Comparison of ENCODE assay signal across 8 cellular contexts in the genomic region with DNA sequence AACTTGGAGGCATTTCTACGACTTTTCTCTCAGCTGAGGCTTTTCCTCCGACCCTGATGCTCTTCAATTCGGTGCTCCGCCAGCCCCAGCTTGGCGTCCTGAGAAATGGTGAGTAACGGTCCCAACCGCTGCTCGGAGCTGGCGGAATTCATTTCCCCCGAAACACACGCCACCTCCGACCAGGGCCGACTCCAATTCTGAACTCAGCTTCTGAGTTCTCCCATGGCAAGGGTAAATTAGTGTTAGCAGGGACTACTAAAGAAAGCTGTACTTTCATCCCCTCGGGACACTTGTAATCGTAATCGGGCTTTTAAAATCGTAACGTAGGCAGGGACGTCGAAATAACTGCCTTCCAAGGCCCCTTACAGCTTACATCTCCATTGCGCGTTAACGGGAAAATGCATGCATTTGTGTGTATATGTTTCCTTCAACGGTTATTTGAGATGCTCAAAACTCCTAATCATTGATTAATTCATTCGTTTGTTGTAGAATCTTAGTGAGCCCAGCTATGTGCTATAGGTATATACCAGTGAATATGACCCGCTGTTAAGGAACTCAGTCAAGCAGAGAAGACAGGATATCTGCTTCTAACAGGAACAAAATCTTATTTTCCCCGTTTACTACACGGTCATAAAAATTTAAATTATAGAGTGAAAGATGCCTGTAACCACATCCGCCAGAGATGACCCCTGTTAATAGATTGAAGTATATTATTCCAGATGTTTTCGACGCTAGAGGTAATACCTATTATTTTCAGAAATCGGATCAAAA. TPM values are rescaled to one million over a fixed set of nuclear protein-coding genes. Genes with fewer than 3 reads are reported as not detected.
A peak's percentile ranks its signal among the peaks of the same experiment; 100 is the strongest.
DNase-seq lines count a peak whose midpoint lies in the region; ATAC-seq, FAIRE-seq and TF ChIP-seq lines count a peak whose summit lies in the region.

No MANE protein-coding gene starts in this region.

- peak overlapping the region; percentile 96 for H2AFZ ChIP-seq in keratinocyte (ENCODE audit: control insufficient read depth, low read length)

- H3K27me3 ChIP-seq in BLaER1 (no peaks in the 10 kb centered on the region), keratinocyte (ENCODE audit: control insufficient read depth, extremely low read depth, insufficient read depth, low read length) (no peaks in the 10 kb centered on the region), tibial artery (no peaks in the 10 kb centered on the region)

- no peaks in the 10 kb centered on the region for H3K9me1 ChIP-seq in keratinocyte (ENCODE audit: control insufficient read depth, extremely low read depth, insufficient read depth, low read length)

- H3K9me3 ChIP-seq in BLaER1 (no peaks in the 10 kb centered on the region), keratinocyte (ENCODE audit: control insufficient read depth, low read depth, low read length) (no peaks in the 10 kb centered on the region), tibial artery (no peaks in the 10 kb centered on the region)

- H3K27ac Mint-ChIP-seq in activated CD4-positive, alpha-beta memory T cell treated with anti-CD3 and anti-CD28 coated beads, Interleukin-2, amount 10 ng/mL, durations not matched to agents 7 days and 5 days: peak overlapping the region; percentile 85

- H3K4me1 ChIP-seq in BLaER1 (peaks cover 77% of the 10 kb centered on the region), keratinocyte (ENCODE audit: control insufficient read depth, extremely low read depth, insufficient read depth, low read length) (peaks cover 24% of the 10 kb centered on the region), tibial artery (peaks cover 0 to 21% (median 12%) of the 10 kb centered on the region in 4 donors)

- H3K4me1 Mint-ChIP-seq in activated CD4-positive, alpha-beta memory T cell treated with anti-CD3 and anti-CD28 coated beads, Interleukin-2, amount 10 ng/mL, durations not matched to agents 7 days and 5 days: peaks cover 64% of the 10 kb centered on the region

- POLR2A ChIA-PET in activated CD4-positive, alpha-beta memory T cell treated with anti-CD3 and anti-CD28 coated beads, Interleukin-2, amount 10 ng/mL, durations not matched to agents 7 days and 5 days (lab: Charles Lee): interaction anchor here (0.7 to 4.0 kb wide), 47 partner anchors 9 to 756 kb away, joined by 3 to 43 read pairs (median 4); a partner anchor contains a TSS

- H3K27me3 Mint-ChIP-seq in activated CD4-positive, alpha-beta memory T cell treated with anti-CD3 and anti-CD28 coated beads, Interleukin-2, amount 10 ng/mL, durations not matched to agents 7 days and 5 days: no peaks in the 10 kb centered on the region

- H3K79me2 ChIP-seq in keratinocyte (ENCODE audit: control insufficient read depth, insufficient read depth, low read length): peaks cover 73% of the 10 kb centered on the region

- CTCF ChIA-PET in activated CD4-positive, alpha-beta memory T cell treated with anti-CD3 and anti-CD28 coated beads, Interleukin-2, amount 10 ng/mL, durations not matched to agents 7 days and 5 days (lab: Charles Lee): interaction anchor here (0.6 to 4.0 kb wide), 69 partner anchors 9 to 756 kb away, joined by 3 to 49 read pairs (median 4); a partner anchor contains a TSS

- peak; percentile 26 for FAIRE-seq in keratinocyte (lab: Jason Lieb, UNC)

- no peaks in the 10 kb centered on the region for H3K9me3 Mint-ChIP-seq in activated CD4-positive, alpha-beta memory T cell treated with anti-CD3 and anti-CD28 coated beads, Interleukin-2, amount 10 ng/mL, durations not matched to agents 7 days and 5 days

- H4K20me1 ChIP-seq in BLaER1: peaks cover 29% of the 10 kb centered on the region
- no peaks in the 10 kb centered on the region for H4K20me1 ChIP-seq in keratinocyte (ENCODE audit: control insufficient read depth, extremely low read depth, insufficient read depth, low read length)

- H3K4me2 ChIP-seq in BLaER1 (peak overlapping the region; percentile 87), keratinocyte (ENCODE audit: control insufficient read depth, extremely low read depth, insufficient read depth, low read depth, low read length) (peak overlapping the region; percentile 95)

- peak overlapping the region; percentile 92 for H3K4me3 ChIP-seq in BLaER1
- peak overlapping the region; percentile 52 to 89 (median 80) for H3K4me3 ChIP-seq in keratinocyte (ENCODE audit: control insufficient read depth in 2 of 3, extremely low read depth in 1 of 3, insufficient read depth in 2 of 3, low read depth in 1 of 3, low read length in 3 of 3)
- H3K4me3 ChIP-seq in tibial artery: peak overlapping the region; percentile 57 to 68

- dilution Hi-C loops in keratinocyte (cut with MboI; ENCODE audit: extremely low pct_ligation_motif_present, low sequenced_read_pairs): no loop called here

- peaks cover 50% of the 10 kb centered on the region for H3K36me3 Mint-ChIP-seq in activated CD4-positive, alpha-beta memory T cell treated with anti-CD3 and anti-CD28 coated beads, Interleukin-2, amount 10 ng/mL, durations not matched to agents 7 days and 5 days (ENCODE audit: low read depth)

- peak; percentile 23 for ATAC-seq in GM18907 (IDR thresholded peaks at IDR 0.05; ENCODE audit: unreplicated experiment)
- peak; percentile 0 for ATAC-seq in HG03108 (IDR thresholded peaks at IDR 0.05; ENCODE audit: unreplicated experiment)

- no peak for DNase-seq in activated CD4-positive, alpha-beta memory T cell treated with anti-CD3 and anti-CD28 coated beads, Interleukin-2, amount 10 ng/mL, durations not matched to agents 7 days and 5 days
- no peak for DNase-seq in keratinocyte (ENCODE audit: low read depth, low spot score)
- DNase-seq in tibial artery: no peak
- no peak for DNase-seq in central memory CD4-positive, alpha-beta T cell
- DNase-seq in NCI-H69 (lab: John Stamatoyannopoulos, UW): no peak

- H3K27ac ChIP-seq in BLaER1 (peak overlapping the region; percentile 92), keratinocyte (ENCODE audit: control insufficient read depth, insufficient read depth, low read length) (peak overlapping the region; percentile 96), tibial artery (peak overlapping the region; percentile 69 to 80)

- no peak for TF ChIP-seq CTCF in keratinocyte (optimal IDR thresholded peaks at IDR 0.05 in 1 of 3, IDR thresholded peaks at IDR 0.05 in 1 of 3, conservative IDR thresholded peaks at IDR 0.05 in 1 of 3; ENCODE audit: extremely low read depth in 1 of 3, insufficient read depth in 2 of 3, low read length in 3 of 3)
- TF ChIP-seq CTCF in tibial artery (IDR thresholded peaks at IDR 0.05): no peak

- intact Hi-C loops in tibial artery (cut with DNase I; ENCODE audit: low total_unique reads): loop anchor here (10.0 kb wide), 1 partner anchor 419 kb away; no protein-coding TSS in a partner anchor

- peak overlapping the region; percentile 94 for H3K9ac ChIP-seq in BLaER1
- H3K9ac ChIP-seq in keratinocyte (ENCODE audit: control insufficient read depth, extremely low read depth, insufficient read depth, low read length): peak overlapping the region; percentile 94

- H3K36me3 ChIP-seq in BLaER1: peaks cover 37% of the 10 kb centered on the region
- peaks cover 0 to 7% of the 10 kb centered on the region in 2 experiments for H3K36me3 ChIP-seq in keratinocyte (ENCODE audit: control insufficient read depth in 2 of 2, extremely low read depth in 1 of 2, insufficient read depth in 2 of 2, low read length in 2 of 2)
- no peaks in the 10 kb centered on the region for H3K36me3 ChIP-seq in tibial artery

- H3K4me3 Mint-ChIP-seq in activated CD4-positive, alpha-beta memory T cell treated with anti-CD3 and anti-CD28 coated beads, Interleukin-2, amount 10 ng/mL, durations not matched to agents 7 days and 5 days: peak overlapping the region; percentile 98

RNA-seq across cellular contexts. Expression of a gene that starts 0.5 kb away (rescaled TPM):
- total RNA-seq in activated CD4-positive, alpha-beta memory T cell treated with anti-CD3 and anti-CD28 coated beads, Interleukin-2, amount 10 ng/mL, durations not matched to agents 7 days and 5 days: 10 to 100 TPM; 59.6 to 60.7 TPM
- polyA plus RNA-seq in keratinocyte: 1.9 to 17.4 TPM (median 9.3 TPM) in 3 replicates
- polyA plus RNA-seq in keratinocyte (2011; ENCODE audit: low read depth): 0.07 TPM
- polyA plus RNA-seq in keratinocyte (2011; cell fraction: cytosol; rRNA removed): 2.1 and 4.4 TPM in 2 replicates
- polyA plus RNA-seq in keratinocyte (2011; cell fraction: nucleus; rRNA removed): 3.2 and 3.9 TPM in 2 replicates
- polyA plus RNA-seq in keratinocyte (2012; ENCODE audit: low replicate concordance): 0.14 and 6.4 TPM in 2 replicates
- polyA minus RNA-seq in keratinocyte: 2.4 to 14.0 TPM (median 13.4 TPM) in 3 replicates
- 2.9 TPM for polyA minus RNA-seq in keratinocyte (2011; cell fraction: cytosol; rRNA and poly(A)+ RNA removed)
- 1.3 and 4.7 TPM in 2 replicates for polyA minus RNA-seq in keratinocyte (2011; cell fraction: nucleus; rRNA and poly(A)+ RNA removed)

RNA-seq across cellular contexts. Expression of a gene that starts 0.7 kb away (rescaled TPM):
- total RNA-seq in activated CD4-positive, alpha-beta memory T cell treated with anti-CD3 and anti-CD28 coated beads, Interleukin-2, amount 10 ng/mL, durations not matched to agents 7 days and 5 days: 10 to 100 TPM; 28.4 to 28.8 TPM
- polyA plus RNA-seq in keratinocyte: 20.4 to 27.2 TPM (median 20.5 TPM) in 3 replicates
- 13.3 TPM for polyA plus RNA-seq in keratinocyte (2011; ENCODE audit: low read depth)
- 9.6 and 18.5 TPM in 2 replicates for polyA plus RNA-seq in keratinocyte (2011; cell fraction: cytosol; rRNA removed)
- polyA plus RNA-seq in keratinocyte (2011; cell fraction: nucleus; rRNA removed): 15.4 and 17.2 TPM in 2 replicates
- 8.1 and 12.9 TPM in 2 replicates for polyA plus RNA-seq in keratinocyte (2012; ENCODE audit: low replicate concordance)
- polyA minus RNA-seq in keratinocyte: 13.9 to 32.8 TPM (median 31.6 TPM) in 3 replicates
- 8.4 TPM for polyA minus RNA-seq in keratinocyte (2011; cell fraction: cytosol; rRNA and poly(A)+ RNA removed)
- polyA minus RNA-seq in keratinocyte (2011; cell fraction: nucleus; rRNA and poly(A)+ RNA removed): 16.4 and 34.3 TPM in 2 replicates
